8 cellular contexts compared by ENCODE assay signal in the genomic region with DNA sequence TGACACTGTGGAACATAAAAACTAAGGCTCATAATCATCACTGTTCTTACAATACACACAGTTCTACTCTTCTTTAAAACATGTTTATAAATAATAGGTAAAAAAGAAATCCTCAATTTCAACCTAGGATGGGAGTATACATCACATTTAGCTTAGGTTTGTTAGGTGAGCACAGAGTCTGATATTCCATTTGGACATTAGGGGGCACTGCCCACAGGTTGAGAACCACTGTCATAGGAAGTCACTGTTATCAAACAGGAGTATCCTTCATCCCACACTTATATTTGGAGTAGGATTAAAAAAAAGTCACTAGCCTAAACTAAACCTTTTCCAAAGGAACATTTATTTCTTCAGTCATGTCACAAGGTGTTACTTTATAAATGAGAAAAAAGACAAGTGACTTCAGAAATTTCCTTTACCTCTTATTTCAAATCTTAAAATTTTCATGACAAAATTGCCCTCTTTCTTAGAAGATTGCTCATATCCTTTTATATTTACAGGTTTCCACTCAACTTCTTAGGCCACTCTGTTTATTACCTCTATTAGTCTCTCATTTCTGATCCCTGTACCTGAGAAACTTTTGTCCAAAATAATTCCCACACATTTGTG.
DNase-seq lines count a peak whose midpoint lies in the region; ATAC-seq and TF ChIP-seq lines count a peak whose summit lies in the region.

No MANE protein-coding gene starts in this region.

- TF ChIP-seq CTCF in BJ (IDR thresholded peaks at IDR 0.05; ENCODE audit: insufficient read depth, low read depth, low read length) (peak; percentile 43), retinal pigment epithelial cell (conservative IDR thresholded peaks at IDR 0.05; ENCODE audit: low read depth, low read length) (peak; percentile 79)

- H3K36me3 ChIP-seq in BJ (ENCODE audit: control insufficient read depth, insufficient read depth, low read length): no peaks in the 10 kb centered on the region

- peak; percentile 60 for ATAC-seq in GM19438 (IDR thresholded peaks at IDR 0.05; ENCODE audit: low read depth, unreplicated experiment)

- no peaks in the 10 kb centered on the region for H3K27me3 ChIP-seq in BJ (ENCODE audit: control insufficient read depth, insufficient read depth, low read length)

- H3K4me3 ChIP-seq in BJ (ENCODE audit: low read depth, low read length) (no peak overlapping the region), retinal pigment epithelial cell (ENCODE audit: low read length) (no peak overlapping the region)

- DNase-seq in BJ (ENCODE audit: low read depth) (no peak), HPDE6-E6E7 (ENCODE audit: extremely low spot score) (peak; percentile 6), cerebellar cortex (ENCODE audit: low spot score) (peak; percentile 9), retinal pigment epithelial cell (ENCODE audit: low read depth) (no peak), NCI-H69 (lab: John Stamatoyannopoulos, UW) (no peak), NCI-H1048 (lab: John Stamatoyannopoulos, UW) (no peak), cerebellar nuclear complex (lab: John Stamatoyannopoulos, UW) (no peak)

- POLR2A ChIA-PET in BJ (lab: Charles Lee): no interaction called here

- CTCF ChIA-PET in BJ (lab: Yijun Ruan, JAX): no interaction called here

Comparison
In these comparisons a context has a peak if more than half of its experiments do, and no peak if none do; other contexts are left out.
1. DNase-seq: peak in HPDE6-E6E7 (single experiment) and cerebellar cortex (single experiment); none in BJ (single experiment), retinal pigment epithelial cell (single experiment), NCI-H69 (single experiment), NCI-H1048 (single experiment) and cerebellar nuclear complex (0 of 2).